In genomic region chr2:218882463-218882821, GRCh38 we compare ENCODE assay signal across 18 cellular contexts. TPM values are rescaled to one million over a fixed set of nuclear protein-coding genes. Genes with fewer than 3 reads are reported as not detected.
DNase-seq lines count a peak whose midpoint lies in the region; ATAC-seq and TF ChIP-seq lines count a peak whose summit lies in the region.
"Had no signal": no experiment of that assay in that cellular context is flagged by ENCODE, and none has a peak within 500 bp of the region (broad histone marks: within the 10 kb centered on the region; RNA-seq: fewer than 3 reads in every experiment).

No MANE protein-coding gene starts in this region.

- H3K4me3 ChIP-seq in right atrium auricular region = no peak overlapping the region
- no peak overlapping the region for H3K4me3 ChIP-seq in dorsolateral prefrontal cortex

- no peaks in the 10 kb centered on the region for H3K36me3 Mint-ChIP-seq in activated naive CD8-positive, alpha-beta T cell treated with anti-CD3 and anti-CD28 coated beads, Interleukin-2, amount 10 ng/mL, durations not matched to agents 7 days and 5 days
- no peaks in the 10 kb centered on the region for H3K36me3 Mint-ChIP-seq in nephron (ENCODE audit: low read depth)

- no peak for ATAC-seq in activated naive CD8-positive, alpha-beta T cell treated with anti-CD3 and anti-CD28 coated beads, Interleukin-2, amount 10 ng/mL, durations not matched to agents 7 days and 5 days (ENCODE audit: low read depth)

- POLR2A ChIA-PET in activated naive CD8-positive, alpha-beta T cell treated with anti-CD3 and anti-CD28 coated beads, Interleukin-2, amount 10 ng/mL, durations not matched to agents 7 days and 5 days (lab: Charles Lee) = interaction anchor here (1.4 kb wide), 1 partner anchor 13 kb away, joined by 4 read pairs; no protein-coding TSS in a partner anchor

- peak overlapping the region; percentile 11 for H3K4me3 Mint-ChIP-seq in activated naive CD8-positive, alpha-beta T cell treated with anti-CD3 and anti-CD28 coated beads, Interleukin-2, amount 10 ng/mL, durations not matched to agents 7 days and 5 days
- peak overlapping the region in 2 of 3 experiments; percentile 50 to 68 for H3K4me3 Mint-ChIP-seq in nephron

- H3K27ac ChIP-seq in right atrium auricular region (no peak overlapping the region), dorsolateral prefrontal cortex (no peak overlapping the region)
- H3K27ac ChIP-seq: 22Rv1, brain microvascular endothelial cell had no signal

- peaks cover 61% of the 10 kb centered on the region for H3K27me3 Mint-ChIP-seq in activated naive CD8-positive, alpha-beta T cell treated with anti-CD3 and anti-CD28 coated beads, Interleukin-2, amount 10 ng/mL, durations not matched to agents 7 days and 5 days
- H3K27me3 Mint-ChIP-seq in nephron (ENCODE audit: low read depth) = peaks cover 86% of the 10 kb centered on the region

- no peaks in the 10 kb centered on the region for H3K9me3 ChIP-seq in right atrium auricular region

- DNase-seq in NCI-H2171 treated with DMSO at 0.1 percent for 48 hours (lab: John Stamatoyannopoulos, UW) (peak; percentile 32), NCI-H2171 (lab: John Stamatoyannopoulos, UW) (no peak), NCI-H1694 (lab: John Stamatoyannopoulos, UW) (peak; percentile 77), right atrium auricular region (ENCODE audit: low spot score) (no peak), DMS153 (lab: John Stamatoyannopoulos, UW) (no peak), dorsolateral prefrontal cortex (no peak)
- DNase-seq in activated naive CD8-positive, alpha-beta T cell treated with anti-CD3 and anti-CD28 coated beads, Interleukin-2, amount 10 ng/mL, durations not matched to agents 7 days and 5 days = no peak
- DNase-seq: activated naive CD4-positive, alpha-beta T cell; brain microvascular endothelial cell; nephron progenitor cell; NK-92 treated with Interleukin-12 subunit alpha and Interleukin-12 subunit beta, amount 100 ng/mL, for 24 hours had no signal

- H3K4me1 ChIP-seq in right atrium auricular region = peaks cover 0 to 29% of the 10 kb centered on the region in 2 donors

- intact Hi-C loops in dorsolateral prefrontal cortex (cut with DNase I) = loop anchor here in 1 of 2 donors (10.0 kb wide), 1 partner anchor 272 kb away; no protein-coding TSS in a partner anchor

- H3K36me3 ChIP-seq in right atrium auricular region = no peaks in the 10 kb centered on the region
- H3K36me3 ChIP-seq: brain microvascular endothelial cell had no signal

- peak overlapping the region; percentile 31 for H3K27ac Mint-ChIP-seq in activated naive CD8-positive, alpha-beta T cell treated with anti-CD3 and anti-CD28 coated beads, Interleukin-2, amount 10 ng/mL, durations not matched to agents 7 days and 5 days
- H3K27ac Mint-ChIP-seq in nephron = no peak overlapping the region
- H3K27ac Mint-ChIP-seq: nephron progenitor cell had no signal

- H3K4me1 Mint-ChIP-seq in activated naive CD8-positive, alpha-beta T cell treated with anti-CD3 and anti-CD28 coated beads, Interleukin-2, amount 10 ng/mL, durations not matched to agents 7 days and 5 days = peaks cover 19% of the 10 kb centered on the region
- H3K4me1 Mint-ChIP-seq in nephron = peaks cover 68% of the 10 kb centered on the region

- H3K9me3 Mint-ChIP-seq in activated naive CD8-positive, alpha-beta T cell treated with anti-CD3 and anti-CD28 coated beads, Interleukin-2, amount 10 ng/mL, durations not matched to agents 7 days and 5 days = no peaks in the 10 kb centered on the region
- H3K9me3 Mint-ChIP-seq in nephron = no peaks in the 10 kb centered on the region
- H3K9me3 Mint-ChIP-seq: nephron progenitor cell had no signal

- TF ChIP-seq CTCF in nephron (IDR thresholded peaks at IDR 0.05; ENCODE audit: unreplicated experiment in 3 of 3) (no peak), right atrium auricular region (IDR thresholded peaks at IDR 0.05) (no peak), dorsolateral prefrontal cortex (IDR thresholded peaks at IDR 0.05 in 54 of 56, conservative IDR thresholded peaks at IDR 0.05 in 2 of 56; ENCODE audit: low read depth in 1 of 56, partially characterized antibody in 56 of 56) (no peak)

- H3K27me3 ChIP-seq in right atrium auricular region (peaks cover 10 to 18% of the 10 kb centered on the region in 2 donors), dorsolateral prefrontal cortex (peaks cover 0 to 64% (median 41%) of the 10 kb centered on the region in 45 donors)

RNA-seq across cellular contexts. Expression of gene WNT10A, which starts 1.8 kb away (rescaled TPM):
- total RNA-seq in activated naive CD8-positive, alpha-beta T cell treated with anti-CD3 and anti-CD28 coated beads, Interleukin-2, amount 10 ng/mL, durations not matched to agents 7 days and 5 days = 1 to 10 TPM; 1.9 to 2.5 TPM
- 1 to 10 TPM in 1 of 2 donors, under 1 TPM in 1; 0.90 to 1.2 TPM for total RNA-seq in right atrium auricular region
- total RNA-seq in dorsolateral prefrontal cortex = 1 to 10 TPM in 70 of 120 experiments, under 1 TPM in 49, not detected in 1; 0.25 to 3.3 (median 1.1) TPM
- total RNA-seq: temporal lobe had no signal

RNA-seq across cellular contexts. Expression of gene WNT6, which starts 22.8 kb away (rescaled TPM):
- not detected for total RNA-seq in activated naive CD8-positive, alpha-beta T cell treated with anti-CD3 and anti-CD28 coated beads, Interleukin-2, amount 10 ng/mL, durations not matched to agents 7 days and 5 days
- 1 to 10 TPM; 1.8 to 2.4 TPM for total RNA-seq in right atrium auricular region
- 1 to 10 TPM in 58 of 120 experiments, under 1 TPM in 56, not detected in 6; 0.31 to 4.9 (median 1.0) TPM for total RNA-seq in dorsolateral prefrontal cortex
- total RNA-seq: HT-29, temporal lobe had no signal

RNA-seq across cellular contexts. Expression of gene PRKAG3, which starts 50.8 kb away (rescaled TPM):
- total RNA-seq in activated naive CD8-positive, alpha-beta T cell treated with anti-CD3 and anti-CD28 coated beads, Interleukin-2, amount 10 ng/mL, durations not matched to agents 7 days and 5 days = not detected
- total RNA-seq in right atrium auricular region (under 1 TPM in 1 of 2 donors, not detected in 1; 0.19 TPM), dorsolateral prefrontal cortex (under 1 TPM in 2 of 120 experiments, not detected in 118; 0.44 to 0.60 TPM)
- total RNA-seq: HT-29, liver, M059J, renal cortical epithelial cell, temporal lobe had no signal

Comparison
In these comparisons a context has a peak if more than half of its experiments do, and no peak if none do; other contexts are left out.
1. DNase-seq: peak in NCI-H2171 treated with DMSO at 0.1 percent for 48 hours (single experiment) and NCI-H1694 (single experiment); none in NCI-H2171 (single experiment), activated naive CD8-positive, alpha-beta T cell treated with anti-CD3 and anti-CD28 coated beads, Interleukin-2, amount 10 ng/mL, durations not matched to agents 7 days and 5 days (single experiment), right atrium auricular region (single experiment), DMS153 (single experiment) and dorsolateral prefrontal cortex (0 of 10).